ENCODE assay signal across 19 cellular contexts in genomic region chr7:3356173-3356572, GRCh38.
DNase-seq lines count a peak whose midpoint lies in the region; ATAC-seq and TF ChIP-seq lines count a peak whose summit lies in the region.
"Had no signal": no experiment of that assay in that cellular context is flagged by ENCODE, and none has a peak within 500 bp of the region (broad histone marks: within the 10 kb centered on the region; RNA-seq: fewer than 3 reads in every experiment).

No MANE protein-coding gene starts in this region.

- no peak for ATAC-seq in HG02884 (IDR thresholded peaks at IDR 0.05; ENCODE audit: unreplicated experiment)
- ATAC-seq: A549, GM12878, GM23338 had no signal

- H3K27me3 ChIP-seq in OCI-LY1 (ENCODE audit: insufficient read depth, low read length), result no peaks in the 10 kb centered on the region
- no peaks in the 10 kb centered on the region for H3K27me3 ChIP-seq in muscle layer of colon (ENCODE audit: control insufficient read depth in 1 of 2, insufficient read depth in 2 of 2, low read length in 2 of 2)

- H3K4me1 ChIP-seq in OCI-LY1 (ENCODE audit: insufficient read depth, low read length, severe bottlenecking) (peaks cover 24% of the 10 kb centered on the region), muscle layer of colon (ENCODE audit: insufficient read depth, low read length) (no peaks in the 10 kb centered on the region)
- H3K4me1 ChIP-seq: A549 had no signal

- no peak overlapping the region for H2AFZ ChIP-seq in OCI-LY1 (ENCODE audit: low read length)
- H2AFZ ChIP-seq: GM23338 had no signal

- H3K9ac ChIP-seq in OCI-LY1 (ENCODE audit: low read length) (no peak overlapping the region; the same call in 1 of the 2 replicates), muscle layer of colon (ENCODE audit: low read length) (no peak overlapping the region)

- no peaks in the 10 kb centered on the region for H4K20me1 ChIP-seq in OCI-LY1 (ENCODE audit: insufficient read depth, low read length)

- H3K36me3 ChIP-seq in OCI-LY1 (ENCODE audit: insufficient read depth, low read length), result no peaks in the 10 kb centered on the region
- H3K36me3 ChIP-seq in muscle layer of colon (ENCODE audit: insufficient read depth, low read length), result no peaks in the 10 kb centered on the region

- H3K4me2 ChIP-seq in OCI-LY1 (ENCODE audit: low read length), result peak overlapping the region; percentile 8; the same call in 1 of the 2 replicates
- H3K4me2 ChIP-seq: A549, GM23338 had no signal

- TF ChIP-seq CTCF in OCI-LY1 (IDR thresholded peaks at IDR 0.05; ENCODE audit: low read length) (no peak), foreskin fibroblast (IDR thresholded peaks at IDR 0.05; ENCODE audit: low read depth, low read length) (no peak)

- no peaks in the 10 kb centered on the region for H3F3A ChIP-seq in OCI-LY1 (ENCODE audit: insufficient read depth, low read length)

- H3K27ac ChIP-seq in OCI-LY1 (ENCODE audit: low read depth, low read length, poor library complexity, severe bottlenecking), result peak overlapping the region; percentile 79
- peak overlapping the region; percentile 40 for H3K27ac ChIP-seq in muscle layer of colon (ENCODE audit: low read depth, low read length)
- H3K27ac ChIP-seq: 22Rv1, A549, C4-2B, HL-60 had no signal

- H3K9me3 ChIP-seq in OCI-LY1 (ENCODE audit: low read length), result no peaks in the 10 kb centered on the region
- no peaks in the 10 kb centered on the region for H3K9me3 ChIP-seq in muscle layer of colon (ENCODE audit: low read length)
- H3K9me3 ChIP-seq: A549 had no signal

- DNase-seq in NCI-H1694 treated with DMSO at 0.1 percent for 48 hours (lab: John Stamatoyannopoulos, UW) (peak; percentile 13), NCI-H1694 (lab: John Stamatoyannopoulos, UW) (no peak), foreskin fibroblast (no peak), NCI-H1048 (lab: John Stamatoyannopoulos, UW) (no peak)
- DNase-seq: AML-193; CD4-positive, alpha-beta T cell; DMS53; DND-41; EL; HCEC 1CT had no signal

- no peaks in the 10 kb centered on the region for H3K9me2 ChIP-seq in OCI-LY1 (ENCODE audit: low read depth, low read length)

- peaks cover 4% of the 10 kb centered on the region; the same call in 1 of the 2 replicates for H3K79me2 ChIP-seq in OCI-LY1 (ENCODE audit: insufficient read depth, low read length)

- H3K4me3 ChIP-seq in OCI-LY1 (ENCODE audit: low read depth, low read length, poor library complexity, severe bottlenecking) (peak overlapping the region; percentile 20), muscle layer of colon (ENCODE audit: low read depth in 1 of 2, low read length in 2 of 2) (no peak overlapping the region), foreskin fibroblast (ENCODE audit: low read depth in 1 of 2, low read length in 2 of 2) (no peak overlapping the region)
- H3K4me3 ChIP-seq: A549, GM12878, GM23338 had no signal
